Comparison of ENCODE assay signal across 8 cellular contexts in the genomic region with DNA sequence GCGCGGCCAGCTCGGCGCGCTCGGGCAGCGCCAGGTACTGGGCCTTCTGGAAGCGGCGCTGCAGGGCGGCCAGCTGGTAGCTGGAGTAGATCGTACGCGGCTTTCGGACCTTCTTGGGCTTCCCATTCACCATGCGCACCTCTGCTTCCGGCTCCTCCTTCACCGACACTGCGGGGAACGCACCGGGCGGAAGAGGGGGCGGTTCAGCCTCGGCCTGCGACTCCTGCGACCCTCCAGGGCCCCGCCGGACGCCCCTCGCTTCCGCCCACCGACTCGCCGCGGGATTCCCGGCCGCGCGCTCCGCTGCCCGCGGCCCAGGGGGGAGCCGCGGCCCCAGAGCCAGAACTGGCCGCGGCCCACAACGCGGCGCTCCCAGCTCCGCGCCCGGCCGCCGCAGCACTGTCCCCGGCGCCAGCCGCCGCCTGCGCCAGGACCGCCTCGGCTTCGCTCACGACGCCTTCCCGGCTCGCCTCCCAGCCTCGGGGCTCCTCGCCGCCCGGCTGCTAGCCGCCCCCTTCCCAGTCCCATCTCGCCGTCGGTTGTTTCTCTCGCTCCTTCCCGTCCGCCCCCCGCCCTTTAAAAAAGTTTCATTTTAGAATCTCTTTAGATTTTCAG. TPM values are rescaled to one million over a fixed set of nuclear protein-coding genes. Genes with fewer than 3 reads are reported as not detected.
DNase-seq lines count a peak whose midpoint lies in the region; ATAC-seq and TF ChIP-seq lines count a peak whose summit lies in the region.

No MANE protein-coding gene starts in this region.

- H3K27me3 ChIP-seq in ACC112 (ENCODE audit: insufficient read depth, low read length) (peaks cover 34% of the 10 kb centered on the region), ascending aorta (peaks cover 21% of the 10 kb centered on the region)

- peaks cover 0 to 2% (median 0%) of the 10 kb centered on the region in 6 donors for H3K9me3 Mint-ChIP-seq in immature natural killer cell

- TF ChIP-seq CTCF in ascending aorta (IDR thresholded peaks at IDR 0.05), result no peak

- peaks cover 21 to 29% of the 10 kb centered on the region in 2 donors for H3K4me1 Mint-ChIP-seq in immature natural killer cell

- no peak for ATAC-seq in HG03196 (IDR thresholded peaks at IDR 0.05; ENCODE audit: unreplicated experiment)
- no peak for ATAC-seq in HG03439 (IDR thresholded peaks at IDR 0.05; ENCODE audit: unreplicated experiment)

- H3K4me3 ChIP-seq in ACC112 (ENCODE audit: low read depth, low read length), result peak overlapping the region; percentile 66
- H3K4me3 ChIP-seq in ascending aorta, result peak overlapping the region; percentile 60 to 70

- no peaks in the 10 kb centered on the region for H3K79me2 ChIP-seq in ACC112 (ENCODE audit: control insufficient read depth, insufficient read depth, low read length, unreplicated experiment)

- no peaks in the 10 kb centered on the region for H3K9me3 ChIP-seq in ascending aorta

- peaks cover 15% of the 10 kb centered on the region for H3K4me1 ChIP-seq in ACC112 (ENCODE audit: control insufficient read depth, insufficient read depth, low read length, unreplicated experiment)
- peaks cover 11 to 18% of the 10 kb centered on the region in 2 donors for H3K4me1 ChIP-seq in ascending aorta

- DNase-seq in HK-2 (ENCODE audit: unreplicated experiment) (peak; percentile 38), ascending aorta (ENCODE audit: low spot score in 2 of 2) (no peak), immature natural killer cell (peak in 1 of 3 donors; percentile 4), NAMALWA (ENCODE audit: low spot score) (no peak)
- peak; percentile 49 for DNase-seq in stimulated activated CD8-positive, alpha-beta memory T cell treated with anti-CD3 and anti-CD28 coated beads, Interleukin-4, amount 100 ng/mL, for 48 hours

- H2AFZ ChIP-seq in ACC112 (ENCODE audit: low read length, unreplicated experiment), result peak overlapping the region; percentile 34

- H3K27me3 Mint-ChIP-seq in immature natural killer cell (ENCODE audit: low read depth in 3 of 3), result peaks cover 32 to 46% (median 33%) of the 10 kb centered on the region in 3 donors

- peak overlapping the region in 1 of 6 donors; percentile 32 for H3K27ac Mint-ChIP-seq in immature natural killer cell

- H3K4me3 Mint-ChIP-seq in immature natural killer cell, result peak overlapping the region; percentile 71 to 87 (median 82)

- H3K36me3 ChIP-seq in ACC112 (ENCODE audit: insufficient read depth, low read length) (no peaks in the 10 kb centered on the region), ascending aorta (no peaks in the 10 kb centered on the region)

- H3K27ac ChIP-seq in ACC112 (ENCODE audit: low read depth, low read length) (no peak overlapping the region), ascending aorta (no peak overlapping the region)

- no peaks in the 10 kb centered on the region for H3K36me3 Mint-ChIP-seq in immature natural killer cell

- intact Hi-C loops in ascending aorta (cut with DNase I), result no loop called here

RNA-seq across cellular contexts. Expression of gene DLX3, which starts 1.5 kb away (rescaled TPM):
- 1.6 TPM for total RNA-seq in ascending aorta
- not detected for polyA plus RNA-seq in immature natural killer cell

RNA-seq across cellular contexts. Expression of gene DLX4, which starts 24.5 kb away (rescaled TPM):
- total RNA-seq in ascending aorta, result not detected
- polyA plus RNA-seq in immature natural killer cell, result under 1 TPM in 2 of 3 donors, not detected in 1; 0.19 to 0.32 TPM

Comparison
In these comparisons a context has a peak if more than half of its experiments do, and no peak if none do; other contexts are left out.
1. DNase-seq: peak in HK-2 (single experiment) and stimulated activated CD8-positive, alpha-beta memory T cell treated with anti-CD3 and anti-CD28 coated beads, Interleukin-4, amount 100 ng/mL, for 48 hours (single experiment); none in ascending aorta (0 of 2) and NAMALWA (single experiment).